ENCODE assay signal across 2 cellular contexts in genomic region chr21:45931397-45931969, GRCh38.
TF ChIP-seq lines count a peak whose summit lies in the region.

No MANE protein-coding gene starts in this region.

TF ChIP-seq in HepG2, 621 proteins besides CTCF, POLR2A, EP300 and RAD21:
- TF ChIP-seq CBFB (CRISPR knock-in tag; IDR thresholded peaks at IDR 0.05) = no peak
- TF ChIP-seq ATF7 (IDR thresholded peaks at IDR 0.05) = 0 out of 2 replicates have a peak, but pooled peaks have one; percentile 19
- TF ChIP-seq ATF7 (CRISPR knock-in tag; IDR thresholded peaks at IDR 0.05) = no peak
- no peak for TF ChIP-seq THAP7 (CRISPR knock-in tag; IDR thresholded peaks at IDR 0.05)
- TF ChIP-seq ZNF160 (CRISPR knock-in tag; IDR thresholded peaks at IDR 0.05) = no peak
- TF ChIP-seq FIP1L1 (IDR thresholded peaks at IDR 0.05; ENCODE audit: borderline replicate concordance, insufficient read depth, low read depth, low read length) = no peak
- TF ChIP-seq ZFP1 (CRISPR knock-in tag; IDR thresholded peaks at IDR 0.05) = no peak
- TF ChIP-seq, protein P1, sequence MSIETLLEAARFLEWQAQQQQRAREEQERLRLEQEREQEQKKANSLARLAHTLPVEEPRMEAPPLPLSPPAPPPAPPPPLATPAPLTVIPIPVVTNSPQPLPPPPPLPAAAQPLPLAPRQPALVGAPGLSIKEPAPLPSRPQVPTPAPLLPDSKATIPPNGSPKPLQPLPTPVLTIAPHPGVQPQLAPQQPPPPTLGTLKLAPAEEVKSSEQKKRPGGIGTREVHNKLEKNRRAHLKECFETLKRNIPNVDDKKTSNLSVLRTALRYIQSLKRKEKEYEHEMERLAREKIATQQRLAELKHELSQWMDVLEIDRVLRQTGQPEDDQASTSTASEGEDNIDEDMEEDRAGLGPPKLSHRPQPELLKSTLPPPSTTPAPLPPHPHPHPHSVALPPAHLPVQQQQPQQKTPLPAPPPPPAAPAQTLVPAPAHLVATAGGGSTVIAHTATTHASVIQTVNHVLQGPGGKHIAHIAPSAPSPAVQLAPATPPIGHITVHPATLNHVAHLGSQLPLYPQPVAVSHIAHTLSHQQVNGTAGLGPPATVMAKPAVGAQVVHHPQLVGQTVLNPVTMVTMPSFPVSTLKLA (IDR thresholded peaks at IDR 0.05) = peak; percentile 42; the same call in 1 of the 2 replicates

TF ChIP-seq in GM12878, 131 proteins besides CTCF, POLR2A, EP300 and RAD21:
- no peak for TF ChIP-seq BHLHE40 (IDR thresholded peaks at IDR 0.05; ENCODE audit: borderline replicate concordance in 1 of 2, low read depth in 2 of 2, low read length in 1 of 2)
- no peak for TF ChIP-seq ZZZ3 (IDR thresholded peaks at IDR 0.05; ENCODE audit: control insufficient read depth, insufficient read length, low read depth)
- TF ChIP-seq BCL11A (IDR thresholded peaks at IDR 0.05; ENCODE audit: low read depth, low read length) = peak; percentile 34; the same call in 1 of the 2 replicates
- TF ChIP-seq JUNB (IDR thresholded peaks at IDR 0.05) = peak; percentile 55; the same call in 1 of the 2 replicates
- TF ChIP-seq IRF4 (IDR thresholded peaks at IDR 0.05; ENCODE audit: low read depth, low read length) = peak; percentile 52; the same call in 1 of the 2 replicates
- TF ChIP-seq TCF12 (IDR thresholded peaks at IDR 0.05; ENCODE audit: low read depth, low read length) = 0 out of 2 replicates have a peak, but pooled peaks have one; percentile 12
- TF ChIP-seq TCF3 (IDR thresholded peaks at IDR 0.05; ENCODE audit: borderline replicate concordance, insufficient read depth, low read depth, low read length) = 0 out of 2 replicates have a peak, but pooled peaks have one; percentile 5
